In the genomic region with DNA sequence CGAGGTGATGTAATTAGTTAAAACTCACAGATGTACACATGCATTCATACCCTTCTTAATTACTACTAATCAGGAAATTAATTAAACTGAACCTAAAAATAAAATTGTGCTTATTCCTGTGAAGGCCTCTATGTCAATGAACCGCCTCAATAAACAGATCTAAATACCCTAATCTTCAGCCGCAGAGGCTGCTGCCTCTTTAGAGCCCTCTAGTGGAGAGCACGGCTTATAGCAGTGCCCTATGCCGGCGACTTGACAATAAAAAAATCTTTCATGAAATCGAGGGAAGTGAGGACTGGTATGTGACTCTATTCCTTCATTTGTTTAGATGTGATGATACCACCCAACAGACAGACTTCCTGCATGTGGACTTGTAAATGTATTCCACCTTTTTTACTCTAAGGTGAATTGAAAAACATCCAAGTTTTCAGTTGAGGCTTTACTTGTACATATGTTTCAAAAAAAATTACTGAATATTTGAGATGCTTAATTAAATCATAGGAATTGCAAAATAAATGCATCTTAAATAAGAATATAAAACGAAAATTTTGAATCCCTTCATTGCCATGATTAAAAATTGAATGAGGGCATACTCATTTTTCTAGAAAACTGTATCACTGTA, we compare ENCODE assay signal across 8 cellular contexts. TPM values are rescaled to one million over a fixed set of nuclear protein-coding genes. Genes with fewer than 3 reads are reported as not detected.
DNase-seq lines count a peak whose midpoint lies in the region; ATAC-seq and TF ChIP-seq lines count a peak whose summit lies in the region.

No MANE protein-coding gene starts in this region.

- no peaks in the 10 kb centered on the region for H3F3A ChIP-seq in smooth muscle cell (ENCODE audit: low read depth)

- no peaks in the 10 kb centered on the region for H3K79me2 ChIP-seq in smooth muscle cell (ENCODE audit: low read depth)

- no peak overlapping the region for H3K4me2 ChIP-seq in smooth muscle cell

- H3K4me3 Mint-ChIP-seq in activated naive CD8-positive, alpha-beta T cell treated with anti-CD3 and anti-CD28 coated beads for 36 hours: no peak overlapping the region

- H3K4me1 ChIP-seq in smooth muscle cell (ENCODE audit: low read depth): no peaks in the 10 kb centered on the region

- H3K4me1 Mint-ChIP-seq in activated naive CD8-positive, alpha-beta T cell treated with anti-CD3 and anti-CD28 coated beads for 36 hours: no peaks in the 10 kb centered on the region

- 16% methylated on average over 8 of the region's 8 CpGs for WGBS in smooth muscle cell (ENCODE audit: low lambda C conversion rate)

- no peak overlapping the region for H3K4me3 ChIP-seq in smooth muscle cell

- no peaks in the 10 kb centered on the region for H3K36me3 ChIP-seq in smooth muscle cell (ENCODE audit: low read depth)

- peak; percentile 98 for TF ChIP-seq CTCF in smooth muscle cell (IDR thresholded peaks at IDR 0.05; ENCODE audit: borderline replicate concordance, insufficient read depth, poor library complexity, severe bottlenecking)

- ATAC-seq in GM19395 (IDR thresholded peaks at IDR 0.05; ENCODE audit: unreplicated experiment) (peak; percentile 96), HG03175 (IDR thresholded peaks at IDR 0.05; ENCODE audit: unreplicated experiment) (peak; percentile 97), left ventricle myocardium superior (peak; percentile 57)

- H2AFZ ChIP-seq in smooth muscle cell (ENCODE audit: low read depth): peak overlapping the region; percentile 20

- H3K27ac Mint-ChIP-seq in activated naive CD8-positive, alpha-beta T cell treated with anti-CD3 and anti-CD28 coated beads for 36 hours: no peak overlapping the region

- no peaks in the 10 kb centered on the region for H3K9me3 Mint-ChIP-seq in activated naive CD8-positive, alpha-beta T cell treated with anti-CD3 and anti-CD28 coated beads for 36 hours

- H3K9me3 ChIP-seq in smooth muscle cell (replicated peaks; ENCODE audit: low read depth): no peaks in the 10 kb centered on the region

- H3K9ac ChIP-seq in smooth muscle cell (ENCODE audit: low read depth): no peak overlapping the region

- no peak overlapping the region for H3K27ac ChIP-seq in smooth muscle cell (ENCODE audit: low read depth)

- H4K20me1 ChIP-seq in smooth muscle cell (ENCODE audit: low read depth): no peaks in the 10 kb centered on the region

- no peaks in the 10 kb centered on the region for H3K27me3 ChIP-seq in smooth muscle cell (ENCODE audit: low read depth)

- intact Hi-C loops in left ventricle myocardium superior (cut with micrococcal nuclease): no loop called here

- no peaks in the 10 kb centered on the region for H3K36me3 Mint-ChIP-seq in activated naive CD8-positive, alpha-beta T cell treated with anti-CD3 and anti-CD28 coated beads for 36 hours

- peak; percentile 29 for DNase-seq in Daoy (ENCODE audit: low read depth)
- peak; percentile 77 for DNase-seq in NCI-H82 (lab: John Stamatoyannopoulos, UW)
- peak; percentile 28 for DNase-seq in activated naive CD8-positive, alpha-beta T cell treated with anti-CD3 and anti-CD28 coated beads for 36 hours
- DNase-seq in left ventricle myocardium superior: peak; percentile 28
- no peak for DNase-seq in smooth muscle cell (lab: John Stamatoyannopoulos, UW; ENCODE audit: unreplicated experiment)
- no peak for DNase-seq in OCI-M2 (lab: John Stamatoyannopoulos, UW; ENCODE audit: unreplicated experiment)

- no peaks in the 10 kb centered on the region for H3K27me3 Mint-ChIP-seq in activated naive CD8-positive, alpha-beta T cell treated with anti-CD3 and anti-CD28 coated beads for 36 hours

RNA-seq across cellular contexts. Expression of gene EPHA3, which starts 8.3 kb away (rescaled TPM):
- not detected in 2 replicates for total RNA-seq in Daoy (2014; rRNA removed; shearing (Covaris generic))
- total RNA-seq in activated naive CD8-positive, alpha-beta T cell treated with anti-CD3 and anti-CD28 coated beads for 36 hours: under 1 TPM; 0.12 to 0.20 TPM
- total RNA-seq in left ventricle myocardium superior: 1.9 TPM
- 1.7 and 3.0 TPM in 2 replicates for total RNA-seq in smooth muscle cell
- 0.33 and 0.62 TPM in 2 replicates for polyA plus RNA-seq in smooth muscle cell

Comparison
In these comparisons a context has a peak if more than half of its experiments do, and no peak if none do; other contexts are left out.
1. DNase-seq: peak in Daoy (single experiment), NCI-H82 (single experiment), activated naive CD8-positive, alpha-beta T cell treated with anti-CD3 and anti-CD28 coated beads for 36 hours (single experiment) and left ventricle myocardium superior (single experiment); none in smooth muscle cell (single experiment) and OCI-M2 (single experiment).
2. Peak in every context shown above with its lines, with median percentiles within 50 percentile points of each other: ATAC-seq.